ENCODE assay signal across 1 cellular context in the genomic region with DNA sequence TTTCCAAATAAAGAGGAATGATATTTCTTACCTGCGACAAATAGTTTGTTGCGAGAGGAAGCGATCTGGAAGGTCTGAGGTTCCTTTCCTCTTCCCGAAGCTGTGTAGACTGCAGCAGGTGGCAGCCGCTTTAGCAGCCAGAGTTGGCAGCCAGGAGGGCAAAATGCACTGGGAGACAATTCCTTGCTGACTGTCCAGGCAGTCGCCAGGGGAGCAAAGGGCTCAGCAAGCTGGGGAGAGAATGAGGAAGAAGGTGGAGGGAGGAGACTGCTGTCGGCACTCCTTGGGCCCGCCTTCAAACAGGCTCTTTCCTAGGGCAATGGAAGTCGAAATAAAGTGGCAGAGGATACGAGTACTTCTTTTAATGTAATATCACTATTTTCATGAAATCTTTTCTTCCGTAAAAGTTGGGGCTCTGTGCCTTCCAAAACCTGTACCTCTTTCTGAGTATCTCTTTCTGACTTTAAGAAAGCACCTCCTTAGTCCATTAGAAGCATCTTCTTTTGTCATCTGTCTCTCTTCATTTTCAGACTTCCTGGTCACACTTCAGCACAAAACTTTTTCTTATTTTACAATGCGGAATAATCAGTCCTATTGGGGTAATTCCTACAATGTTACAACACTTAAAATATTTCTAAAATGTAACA.
TF ChIP-seq lines count a peak whose summit lies in the region.

Gene IL18, minus strand, starts transcription at position 220 of the 647 bp plus-strand sequence. CDS start 9,041 bp downstream, outside the sequence.

TF ChIP-seq in SK-N-SH, 30 proteins besides CTCF, POLR2A, EP300 and RAD21 (continued from another document):
- TF ChIP-seq SIN3A (IDR thresholded peaks at IDR 0.05; ENCODE audit: borderline replicate concordance, low read depth, low read length) (no peak), MXI1 (IDR thresholded peaks at IDR 0.05; ENCODE audit: low read depth, low read length) (no peak), FOXJ3 (CRISPR knock-in tag; IDR thresholded peaks at IDR 0.05) (no peak), RFX5 (IDR thresholded peaks at IDR 0.05; ENCODE audit: low read length) (no peak)
TF ChIP-seq in SK-N-SH: peak in this region for 0.
